Comparison of ENCODE assay signal across 1 cellular context in the genomic region with DNA sequence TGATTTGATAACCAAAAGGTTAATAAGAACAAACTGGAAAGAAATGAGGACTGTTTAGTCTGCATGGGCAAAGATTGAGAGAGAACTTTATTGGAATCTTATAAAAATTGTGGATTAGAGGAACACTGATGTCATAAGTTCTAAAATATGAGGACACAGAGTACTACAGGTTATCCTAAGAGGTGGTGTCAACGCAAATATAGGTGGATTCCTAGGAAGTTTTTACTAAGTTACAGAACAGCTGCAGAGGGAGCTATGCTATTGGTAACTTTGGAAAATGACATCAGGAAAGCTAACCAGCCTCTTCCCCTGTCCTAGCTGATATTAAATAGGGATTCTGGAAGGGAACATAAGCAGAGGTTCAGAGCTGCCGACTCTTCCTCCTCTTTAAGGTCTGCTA.
TF ChIP-seq lines count a peak whose summit lies in the region.

No MANE protein-coding gene starts in this region.

TF ChIP-seq in IMR-90, 13 proteins besides CTCF, POLR2A, EP300 and RAD21:
- TF ChIP-seq MXI1 (IDR thresholded peaks at IDR 0.05; ENCODE audit: borderline replicate concordance, low read depth, low read length) (no peak), RFX5 (IDR thresholded peaks at IDR 0.05; ENCODE audit: low read depth, low read length) (no peak), BHLHE40 (IDR thresholded peaks at IDR 0.05; ENCODE audit: low read depth, low read length) (no peak), CEBPB (IDR thresholded peaks at IDR 0.05; ENCODE audit: low read depth, low read length) (no peak), MAFK (IDR thresholded peaks at IDR 0.05; ENCODE audit: low read depth, low read length) (no peak)
